ENCODE assay signal across 26 cellular contexts in genomic region chr4:6932475-6932874, GRCh38.
"Had no signal": no experiment of that assay in that cellular context is flagged by ENCODE, and none has a peak within 500 bp of the region (broad histone marks: within the 10 kb centered on the region; RNA-seq: fewer than 3 reads in every experiment).

No MANE protein-coding gene starts in this region.

- H2AFZ ChIP-seq: hepatocyte had no signal

- H3K4me1 ChIP-seq: breast epithelium had no signal

- H3K27me3 ChIP-seq: breast epithelium, hepatocyte, pancreas, sigmoid colon, transverse colon had no signal

- H3K9me3 Mint-ChIP-seq: activated T-cell treated with anti-CD3 and anti-CD28 coated beads, Interleukin-2, amount 50 U/mL, for 4 hours; activated T-helper 17 cell treated with anti-CD3 and anti-CD28 coated beads, Interleukin-2, amount 50 U/mL, for 72 hours; T-helper 1 cell treated with Interleukin-12 subunit alpha and Interleukin-12 subunit beta and Interleukin-4 antibody, amounts not matched to agents 30 μg/mL and 1 μg/mL, for 36 hours had no signal

- ATAC-seq: activated CD8-positive, alpha-beta T cell treated with anti-CD3 and anti-CD28 coated beads for 36 hours; activated naive CD4-positive, alpha-beta T cell treated with anti-CD3 and anti-CD28 coated beads, Interleukin-2, amount 50 U/mL, for 72 hours; activated T-cell treated with anti-CD3 and anti-CD28 coated beads, Interleukin-2, amount 50 U/mL, for 4 hours; activated T-helper 17 cell treated with anti-CD3 and anti-CD28 coated beads, Interleukin-2, amount 50 U/mL, for 72 hours; left ventricle myocardium superior; mucosa of descending colon; pancreas had no signal

- H3K27ac ChIP-seq: breast epithelium, epithelial cell of prostate, hepatocyte, pancreas, prostate gland, sigmoid colon had no signal

- H3K4me3 Mint-ChIP-seq: activated CD8-positive, alpha-beta T cell treated with anti-CD3 and anti-CD28 coated beads for 36 hours; activated T-cell treated with anti-CD3 and anti-CD28 coated beads, Interleukin-2, amount 50 U/mL, for 4 hours; activated T-helper 17 cell treated with anti-CD3 and anti-CD28 coated beads, Interleukin-2, amount 50 U/mL, for 72 hours; nephron; T-helper 1 cell treated with Interleukin-12 subunit alpha and Interleukin-12 subunit beta and Interleukin-4 antibody, amounts not matched to agents 30 μg/mL and 1 μg/mL, for 36 hours had no signal

- H3K27ac Mint-ChIP-seq: activated CD8-positive, alpha-beta T cell treated with anti-CD3 and anti-CD28 coated beads for 36 hours; activated naive CD4-positive, alpha-beta T cell treated with anti-CD3 and anti-CD28 coated beads, Interleukin-2, amount 50 U/mL, for 72 hours; activated T-helper 17 cell treated with anti-CD3 and anti-CD28 coated beads, Interleukin-2, amount 50 U/mL, for 72 hours; T-helper 1 cell treated with Interleukin-12 subunit alpha and Interleukin-12 subunit beta and Interleukin-4 antibody, amounts not matched to agents 30 μg/mL and 1 μg/mL, for 36 hours had no signal

- H3K4me2 ChIP-seq: hepatocyte had no signal

- DNase-seq: activated CD4-positive, alpha-beta T cell treated with anti-CD3 and anti-CD28 coated beads, Interleukin-2, amount 50 U/mL, for 1 hour; activated CD8-positive, alpha-beta T cell treated with anti-CD3 and anti-CD28 coated beads for 36 hours; activated gamma-delta T cell treated with Interleukin-2 at 50 U/mL for 16 hours; activated T-cell treated with anti-CD3 and anti-CD28 coated beads, Interleukin-2, amount 50 U/mL, for 4 hours; central memory CD4-positive, alpha-beta T cell; dermis blood vessel endothelial cell; effector CD8-positive, alpha-beta T cell; islet precursor cell; left ventricle myocardium superior; mucosa of descending colon; retina; sigmoid colon; small intestine; stimulated activated CD4-positive, alpha-beta T cell treated with anti-CD3 and anti-CD28 coated beads, Interleukin-4, amount 100 ng/mL, for 24 hours; stimulated activated naive CD4-positive, alpha-beta T cell; T1000; transverse colon had no signal

- H3K9me3 ChIP-seq: breast epithelium, mucosa of descending colon, pancreas, prostate gland, sigmoid colon, transverse colon had no signal

- H3K4me3 ChIP-seq: breast epithelium, hepatocyte, mucosa of descending colon, pancreas, prostate gland, sigmoid colon, transverse colon had no signal

- H3K27me3 Mint-ChIP-seq: activated CD8-positive, alpha-beta T cell treated with anti-CD3 and anti-CD28 coated beads for 36 hours; activated T-helper 17 cell treated with anti-CD3 and anti-CD28 coated beads, Interleukin-2, amount 50 U/mL, for 72 hours had no signal

- H3K36me3 ChIP-seq: breast epithelium, pancreas, prostate gland, sigmoid colon, transverse colon had no signal
